In genomic region chr6:53751417-53751816, GRCh38 we compare ENCODE assay signal across 29 cellular contexts.
"Had no signal": no experiment of that assay in that cellular context is flagged by ENCODE, and none has a peak within 500 bp of the region (broad histone marks: within the 10 kb centered on the region; RNA-seq: fewer than 3 reads in every experiment).

No MANE protein-coding gene starts in this region.

- DNase-seq: activated CD4-positive, alpha-beta memory T cell treated with anti-CD3 and anti-CD28 coated beads, Interleukin-2, amount 10 ng/mL, durations not matched to agents 7 days and 5 days; activated CD4-positive, alpha-beta T cell treated with anti-CD3 and anti-CD28 coated beads for 36 hours; activated CD4-positive, alpha-beta T cell treated with anti-CD3 and anti-CD28 coated beads, Interleukin-2, amount 10 ng/mL, durations not matched to agents 24 days and 14 days; activated CD4-positive, CD25-positive, alpha-beta regulatory T cell; activated CD4-positive, CD25-positive, alpha-beta regulatory T cell treated with anti-CD3 and anti-CD28 coated beads, Interleukin-2, amount 50 U/mL, for 72 hours; activated CD8-positive, alpha-beta memory T cell treated with anti-CD3 and anti-CD28 coated beads, Interleukin-2, amount 50 U/mL, for 48 hours; activated gamma-delta T cell; activated naive CD4-positive, alpha-beta T cell; activated naive CD4-positive, alpha-beta T cell treated with anti-CD3 and anti-CD28 coated beads, Interleukin-2, amount 10 ng/mL, durations not matched to agents 7 days and 5 days; activated naive CD8-positive, alpha-beta T cell treated with anti-CD3 and anti-CD28 coated beads, Interleukin-2, amount 10 ng/mL, durations not matched to agents 7 days and 5 days; activated T-cell treated with anti-CD3 and anti-CD28 coated beads for 4 hours; activated T-cell treated with anti-CD3 and anti-CD28 coated beads, Interleukin-2, amount 50 U/mL, for 24 hours; activated T-cell treated with anti-CD3 and anti-CD28 coated beads, Interleukin-2, amount 50 U/mL, for 72 hours; dorsolateral prefrontal cortex; effector memory CD4-positive, alpha-beta T cell; endodermal cell; erythroblast; foreskin melanocyte; T-helper 2 cell had no signal

- H3K4me3 ChIP-seq: ascending aorta, breast epithelium, cardiac muscle cell, coronary artery, dorsolateral prefrontal cortex, esophagus muscularis mucosa, gastroesophageal sphincter had no signal

- H3K4me1 ChIP-seq: ascending aorta, breast epithelium had no signal

- H3K27ac ChIP-seq: ascending aorta, breast epithelium, cardiac muscle cell, coronary artery, dorsolateral prefrontal cortex, esophagus muscularis mucosa, gastroesophageal sphincter had no signal

- H3K27ac Mint-ChIP-seq: activated CD4-positive, alpha-beta memory T cell treated with anti-CD3 and anti-CD28 coated beads, Interleukin-2, amount 10 ng/mL, durations not matched to agents 7 days and 5 days; activated CD4-positive, alpha-beta T cell treated with anti-CD3 and anti-CD28 coated beads for 36 hours; activated CD4-positive, alpha-beta T cell treated with anti-CD3 and anti-CD28 coated beads, Interleukin-2, amount 10 ng/mL, durations not matched to agents 24 days and 14 days; activated naive CD4-positive, alpha-beta T cell treated with anti-CD3 and anti-CD28 coated beads, Interleukin-2, amount 10 ng/mL, durations not matched to agents 7 days and 5 days; activated naive CD4-positive, alpha-beta T cell treated with anti-CD3 and anti-CD28 coated beads, Interleukin-2, amount 50 U/mL, for 72 hours; activated naive CD8-positive, alpha-beta T cell treated with anti-CD3 and anti-CD28 coated beads, Interleukin-2, amount 10 ng/mL, durations not matched to agents 7 days and 5 days; activated T-cell treated with anti-CD3 and anti-CD28 coated beads, Interleukin-2, amount 50 U/mL, for 24 hours; activated T-cell treated with anti-CD3 and anti-CD28 coated beads, Interleukin-2, amount 50 U/mL, for 72 hours; dendritic cell treated with granulocyte-macrophage colony-stimulating factor and Interleukin-4, amounts not matched to agents 40 ng/mL and 50 ng/mL, for 4 days; endodermal cell had no signal

- H3K9me3 Mint-ChIP-seq: activated CD4-positive, alpha-beta memory T cell treated with anti-CD3 and anti-CD28 coated beads, Interleukin-2, amount 10 ng/mL, durations not matched to agents 7 days and 5 days; activated CD4-positive, alpha-beta T cell treated with anti-CD3 and anti-CD28 coated beads, Interleukin-2, amount 10 ng/mL, durations not matched to agents 24 days and 14 days; activated naive CD4-positive, alpha-beta T cell treated with anti-CD3 and anti-CD28 coated beads, Interleukin-2, amount 10 ng/mL, durations not matched to agents 7 days and 5 days; activated naive CD4-positive, alpha-beta T cell treated with anti-CD3 and anti-CD28 coated beads, Interleukin-2, amount 50 U/mL, for 72 hours; activated naive CD8-positive, alpha-beta T cell treated with anti-CD3 and anti-CD28 coated beads, Interleukin-2, amount 10 ng/mL, durations not matched to agents 7 days and 5 days; activated T-cell treated with anti-CD3 and anti-CD28 coated beads, Interleukin-2, amount 50 U/mL, for 24 hours; activated T-cell treated with anti-CD3 and anti-CD28 coated beads, Interleukin-2, amount 50 U/mL, for 72 hours; central memory CD8-positive, alpha-beta T cell; dendritic cell treated with granulocyte-macrophage colony-stimulating factor and Interleukin-4, amounts not matched to agents 40 ng/mL and 50 ng/mL, for 4 days; endodermal cell had no signal

- H3K4me3 Mint-ChIP-seq: activated CD4-positive, alpha-beta memory T cell treated with anti-CD3 and anti-CD28 coated beads, Interleukin-2, amount 10 ng/mL, durations not matched to agents 7 days and 5 days; activated CD4-positive, alpha-beta T cell treated with anti-CD3 and anti-CD28 coated beads for 36 hours; activated CD4-positive, alpha-beta T cell treated with anti-CD3 and anti-CD28 coated beads, Interleukin-2, amount 10 ng/mL, durations not matched to agents 24 days and 14 days; activated naive CD4-positive, alpha-beta T cell treated with anti-CD3 and anti-CD28 coated beads, Interleukin-2, amount 10 ng/mL, durations not matched to agents 7 days and 5 days; activated naive CD8-positive, alpha-beta T cell treated with anti-CD3 and anti-CD28 coated beads, Interleukin-2, amount 10 ng/mL, durations not matched to agents 7 days and 5 days; activated T-cell treated with anti-CD3 and anti-CD28 coated beads, Interleukin-2, amount 50 U/mL, for 24 hours; activated T-cell treated with anti-CD3 and anti-CD28 coated beads, Interleukin-2, amount 50 U/mL, for 72 hours; brain; central memory CD8-positive, alpha-beta T cell; dendritic cell treated with granulocyte-macrophage colony-stimulating factor and Interleukin-4, amounts not matched to agents 40 ng/mL and 50 ng/mL, for 4 days; endodermal cell had no signal

- H3K4me1 Mint-ChIP-seq: activated CD4-positive, alpha-beta memory T cell treated with anti-CD3 and anti-CD28 coated beads, Interleukin-2, amount 10 ng/mL, durations not matched to agents 7 days and 5 days; activated CD4-positive, alpha-beta T cell treated with anti-CD3 and anti-CD28 coated beads for 36 hours; activated CD4-positive, alpha-beta T cell treated with anti-CD3 and anti-CD28 coated beads, Interleukin-2, amount 10 ng/mL, durations not matched to agents 24 days and 14 days; activated naive CD4-positive, alpha-beta T cell treated with anti-CD3 and anti-CD28 coated beads, Interleukin-2, amount 10 ng/mL, durations not matched to agents 7 days and 5 days; activated naive CD8-positive, alpha-beta T cell treated with anti-CD3 and anti-CD28 coated beads, Interleukin-2, amount 10 ng/mL, durations not matched to agents 7 days and 5 days; central memory CD8-positive, alpha-beta T cell had no signal

- H3K27me3 Mint-ChIP-seq: activated naive CD4-positive, alpha-beta T cell treated with anti-CD3 and anti-CD28 coated beads, Interleukin-2, amount 10 ng/mL, durations not matched to agents 7 days and 5 days; brain; dendritic cell treated with granulocyte-macrophage colony-stimulating factor and Interleukin-4, amounts not matched to agents 40 ng/mL and 50 ng/mL, for 4 days had no signal

- H3K36me3 ChIP-seq: ascending aorta, breast epithelium, cardiac muscle cell, esophagus muscularis mucosa, gastroesophageal sphincter had no signal

- H3K9me3 ChIP-seq: ascending aorta, breast epithelium, esophagus muscularis mucosa, gastroesophageal sphincter had no signal

- H3K36me3 Mint-ChIP-seq: activated naive CD4-positive, alpha-beta T cell treated with anti-CD3 and anti-CD28 coated beads, Interleukin-2, amount 10 ng/mL, durations not matched to agents 7 days and 5 days; activated naive CD4-positive, alpha-beta T cell treated with anti-CD3 and anti-CD28 coated beads, Interleukin-2, amount 50 U/mL, for 72 hours; activated naive CD8-positive, alpha-beta T cell treated with anti-CD3 and anti-CD28 coated beads, Interleukin-2, amount 10 ng/mL, durations not matched to agents 7 days and 5 days; brain had no signal

- H3K27me3 ChIP-seq: ascending aorta, breast epithelium, cardiac muscle cell, dorsolateral prefrontal cortex, esophagus muscularis mucosa, gastroesophageal sphincter had no signal
